Comparison of ENCODE assay signal across 10 cellular contexts in the genomic region with DNA sequence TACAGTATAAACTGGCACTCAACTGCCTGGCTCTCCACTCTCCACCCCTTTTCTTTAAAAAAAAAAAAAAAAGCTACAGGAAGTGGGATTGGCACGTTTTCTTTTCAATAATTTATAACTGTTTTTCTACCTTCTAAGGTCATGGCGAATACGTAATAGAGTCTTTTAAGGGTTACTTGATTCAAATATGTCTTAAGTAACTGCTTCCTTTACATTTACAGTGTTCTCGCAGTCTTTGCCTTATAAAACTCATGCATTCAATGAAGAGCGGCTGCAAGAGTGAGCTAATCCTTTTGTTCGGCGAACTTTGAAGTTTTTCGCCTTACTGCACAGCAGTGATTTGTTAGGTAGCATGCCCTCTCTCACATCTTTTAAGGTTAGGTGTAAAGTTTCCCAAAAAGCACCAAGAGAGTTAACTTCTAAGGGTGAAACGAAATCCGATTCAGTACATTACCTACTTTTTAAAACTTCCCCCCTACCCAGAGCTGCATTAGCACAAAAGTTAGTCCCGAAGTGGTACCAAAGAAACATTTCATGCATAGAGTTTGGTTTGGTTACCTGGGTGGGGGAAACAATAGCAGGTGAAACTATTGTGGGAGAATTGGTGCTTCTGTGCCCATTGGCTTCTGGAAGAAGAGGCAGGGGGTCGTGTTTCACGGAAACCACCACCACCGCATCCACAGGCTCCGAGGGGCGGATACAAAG. TPM values are rescaled to one million over a fixed set of nuclear protein-coding genes. Genes with fewer than 3 reads are reported as not detected.
DNase-seq lines count a peak whose midpoint lies in the region; TF ChIP-seq lines count a peak whose summit lies in the region.
"Had no signal": no experiment of that assay in that cellular context is flagged by ENCODE, and none has a peak within 500 bp of the region (broad histone marks: within the 10 kb centered on the region; RNA-seq: fewer than 3 reads in every experiment).

No MANE protein-coding gene starts in this region.

- no peak overlapping the region for H3K27ac ChIP-seq in H9 (ENCODE audit: insufficient read length, low read depth, low read length)
- no peak overlapping the region for H3K27ac ChIP-seq in esophagus muscularis mucosa (replicated peaks in 1 of 4)
- H3K27ac ChIP-seq: ascending aorta, neutrophil had no signal

- no peaks in the 10 kb centered on the region for H3K9me3 ChIP-seq in H9 (ENCODE audit: control insufficient read depth, low read depth, low read length)
- no peaks in the 10 kb centered on the region for H3K9me3 ChIP-seq in esophagus muscularis mucosa
- H3K9me3 ChIP-seq: ascending aorta, neutrophil had no signal

- no peak overlapping the region for H2BK120ac ChIP-seq in H9 (ENCODE audit: low read depth, low read length, poor library complexity, severe bottlenecking)

- H2BK12ac ChIP-seq in H9 (ENCODE audit: insufficient read length, low read depth, low read length), result no peak overlapping the region

- no peak overlapping the region for H3K4ac ChIP-seq in H9 (ENCODE audit: low read depth, low read length)

- H3K18ac ChIP-seq in H9 (ENCODE audit: insufficient read length, low read depth, low read length), result no peak overlapping the region

- no peak overlapping the region for H2AFZ ChIP-seq in H9 (ENCODE audit: low read length)

- H4K20me1 ChIP-seq in H9 (ENCODE audit: control insufficient read depth, insufficient read depth, insufficient read length), result peaks cover 2% of the 10 kb centered on the region

- H3K27me3 ChIP-seq in H9 (ENCODE audit: insufficient read depth, low read length), result peaks cover 32% of the 10 kb centered on the region
- H3K27me3 ChIP-seq in esophagus muscularis mucosa, result peaks cover 0 to 14% (median 8%) of the 10 kb centered on the region in 4 donors
- H3K27me3 ChIP-seq: ascending aorta had no signal

- H3K27ac Mint-ChIP-seq in H9 (no peak overlapping the region; a peak in 1 of 7 replicates), progenitor cell of endocrine pancreas (no peak overlapping the region)

- H3K4me1 Mint-ChIP-seq in H9, result peaks cover 31 to 42% of the 10 kb centered on the region in 2 experiments
- H3K4me1 Mint-ChIP-seq in progenitor cell of endocrine pancreas (ENCODE audit: low read depth), result peaks cover 48% of the 10 kb centered on the region

- H2AK5ac ChIP-seq in H9 (ENCODE audit: insufficient read length, low read length), result no peak overlapping the region

- intact Hi-C loops in esophagus muscularis mucosa (cut with DNase I), result loop anchor here (5.0 to 10.0 kb wide), 2 partner anchors 106 to 162 kb away; no protein-coding TSS in a partner anchor

- no peak for TF ChIP-seq EP300 in esophagus muscularis mucosa (IDR thresholded peaks at IDR 0.05)

- WGBS in H9 (ENCODE audit: extremely low coverage, insufficient read length, low lambda C conversion rate), result no CpG with 5 or more reads among the region's 16 CpGs
- 81% methylated on average over 16 of the region's 16 CpGs for WGBS in esophagus muscularis mucosa

- H3K27me3 Mint-ChIP-seq in H9 (ENCODE audit: low read depth) (peaks cover 56% of the 10 kb centered on the region), progenitor cell of endocrine pancreas (peaks cover 22% of the 10 kb centered on the region)

- H3K56ac ChIP-seq in H9 (ENCODE audit: insufficient read length, low read depth, low read length), result no peak overlapping the region

- H3K14ac ChIP-seq in H9 (ENCODE audit: insufficient read depth, low read length), result no peak overlapping the region

- H3K9me3 Mint-ChIP-seq in H9 (no peaks in the 10 kb centered on the region), progenitor cell of endocrine pancreas (ENCODE audit: low read depth) (no peaks in the 10 kb centered on the region)

- peak overlapping the region; percentile 83 for H3K4me2 ChIP-seq in H9 (ENCODE audit: insufficient read depth, insufficient read length, low read length)

- peak overlapping the region; percentile 74 to 88 for H3K4me3 Mint-ChIP-seq in H9
- H3K4me3 Mint-ChIP-seq in progenitor cell of endocrine pancreas (ENCODE audit: low read depth), result peak overlapping the region; percentile 83

- 0 out of 2 replicates have a peak, but pooled peaks cover 2% of the 10 kb centered on the region for H3K4me1 ChIP-seq in H9 (ENCODE audit: insufficient read depth, low read length)
- H3K4me1 ChIP-seq in esophagus muscularis mucosa, result peaks cover 36 to 68% (median 61%) of the 10 kb centered on the region in 4 donors

- peak overlapping the region; percentile 66 to 92 (median 74) for H3K4me3 ChIP-seq in esophagus muscularis mucosa

- no peak for TF ChIP-seq POLR2A in esophagus muscularis mucosa (IDR thresholded peaks at IDR 0.05; ENCODE audit: low read depth)

- DNase-seq in H9 (no peak), RKO (ENCODE audit: low spot score) (peak; percentile 24), esophagus muscularis mucosa (ENCODE audit: extremely low spot score) (no peak), progenitor cell of endocrine pancreas (ENCODE audit: low spot score, unreplicated experiment) (no peak), amniotic stem cell (lab: John Stamatoyannopoulos, UW) (no peak), NCI-H510A (lab: John Stamatoyannopoulos, UW) (no peak), DMS153 (lab: John Stamatoyannopoulos, UW) (no peak)
- no peak for DNase-seq in activated CD8-positive, alpha-beta memory T cell treated with anti-CD3 and anti-CD28 coated beads for 24 hours

- H3K36me3 Mint-ChIP-seq in H9 (ENCODE audit: insufficient read depth in 1 of 3, low read depth in 3 of 3) (peaks cover 0 to 3% (median 0%) of the 10 kb centered on the region in 3 experiments; a peak in 1 of 7 replicates), progenitor cell of endocrine pancreas (ENCODE audit: insufficient read depth) (peaks cover 3% of the 10 kb centered on the region)

- TF ChIP-seq CTCF in H9 (conservative IDR thresholded peaks at IDR 0.05) (no peak), esophagus muscularis mucosa (IDR thresholded peaks at IDR 0.05) (no peak), progenitor cell of endocrine pancreas (IDR thresholded peaks at IDR 0.05; ENCODE audit: unreplicated experiment) (no peak)

- H4K8ac ChIP-seq in H9 (replicated peaks; ENCODE audit: insufficient read length, low read depth, low read length), result no peak overlapping the region

- no peak overlapping the region for H2BK20ac ChIP-seq in H9 (ENCODE audit: low read depth, low read length, poor library complexity, severe bottlenecking)

- H4K5ac ChIP-seq in H9 (ENCODE audit: insufficient read length, low read depth, low read length), result no peak overlapping the region

- H3T11ph ChIP-seq in H9 (ENCODE audit: low read length), result no peak overlapping the region

- H4K91ac ChIP-seq in H9 (ENCODE audit: insufficient read length, low read depth, low read length), result no peak overlapping the region

- peaks cover 26% of the 10 kb centered on the region for H3K23me2 ChIP-seq in H9 (ENCODE audit: insufficient read length, low read depth, low read length, poor library complexity, severe bottlenecking)

- H2BK5ac ChIP-seq in H9 (ENCODE audit: insufficient read length, low read length), result no peak overlapping the region

- H2BK15ac ChIP-seq in H9 (ENCODE audit: low read depth, low read length), result no peak overlapping the region

- no peaks in the 10 kb centered on the region for H3K79me1 ChIP-seq in H9 (ENCODE audit: insufficient read depth, low read depth, low read length, poor library complexity, severe bottlenecking)

- no peak overlapping the region for H3K23ac ChIP-seq in H9 (ENCODE audit: insufficient read length, low read depth, low read length)

- H3K79me2 ChIP-seq in H9 (ENCODE audit: insufficient read depth, low read length), result no peaks in the 10 kb centered on the region

- no peaks in the 10 kb centered on the region for H3K36me3 ChIP-seq in esophagus muscularis mucosa
- H3K36me3 ChIP-seq: ascending aorta, neutrophil had no signal

- no peak overlapping the region for H3K9ac ChIP-seq in H9 (ENCODE audit: extremely low read depth, insufficient read length, low read length)

RNA-seq across cellular contexts. Expression of gene KCTD1, which starts 2.0 kb away (rescaled TPM):
- total RNA-seq in H9 (2021) (10.4 and 10.8 TPM in 2 replicates), esophagus muscularis mucosa (10 to 100 TPM in 3 of 4 donors, 1 to 10 TPM in 1; 7.1 to 17.6 (median 12.7) TPM), progenitor cell of endocrine pancreas (29.5 and 34.0 TPM in 2 replicates)
